Comparison of ENCODE assay signal across 12 cellular contexts in the genomic region with DNA sequence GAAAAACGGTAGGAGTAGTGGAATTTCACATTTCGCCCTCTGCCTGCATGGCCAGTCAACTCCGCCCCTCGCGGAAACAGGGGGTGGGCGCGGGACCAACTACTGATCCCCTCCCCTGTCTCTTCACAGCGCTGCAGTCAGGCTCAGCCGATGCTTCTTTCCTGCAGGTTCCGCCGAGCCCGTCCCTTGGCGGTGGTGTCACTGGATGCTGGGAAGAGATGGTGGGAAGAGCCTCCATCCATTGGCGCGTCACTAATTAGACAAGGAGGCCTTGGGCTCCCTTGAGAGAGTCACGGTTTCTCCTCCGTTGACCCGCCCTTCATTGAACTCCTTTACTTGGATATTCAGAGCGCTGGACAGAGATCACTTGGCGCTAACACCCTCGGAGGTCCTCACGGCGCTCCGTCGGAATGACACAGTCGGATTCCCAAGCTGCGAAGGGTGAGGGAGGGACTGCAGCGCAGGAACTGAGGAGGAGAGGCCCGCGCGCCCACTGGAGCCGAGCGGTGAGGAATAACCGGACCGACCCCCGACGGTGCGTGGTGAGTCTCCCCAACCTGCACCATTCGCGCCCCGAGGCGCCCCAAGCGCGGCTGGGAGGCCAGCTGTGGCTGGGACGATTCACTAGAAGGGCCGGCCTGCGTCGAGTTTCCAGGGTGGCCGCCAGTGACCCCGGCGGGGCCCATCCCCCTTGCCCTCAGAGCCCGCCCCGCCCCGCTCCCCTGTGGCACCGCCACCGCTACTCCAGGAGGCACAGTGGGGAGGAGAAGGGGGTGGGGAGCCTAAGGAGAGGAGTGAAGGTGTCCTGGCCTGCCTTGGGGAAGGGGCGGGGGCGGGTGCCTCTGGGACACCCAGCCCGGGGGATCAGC.
DNase-seq lines count a peak whose midpoint lies in the region; TF ChIP-seq lines count a peak whose summit lies in the region.
"Had no signal": no experiment of that assay in that cellular context is flagged by ENCODE, and none has a peak within 500 bp of the region (broad histone marks: within the 10 kb centered on the region; RNA-seq: fewer than 3 reads in every experiment).

No MANE protein-coding gene starts in this region.

- no peak overlapping the region for H3K27ac ChIP-seq in subcutaneous abdominal adipose tissue (ENCODE audit: low read depth, low read length)
- H3K27ac ChIP-seq: brain microvascular endothelial cell had no signal

- peaks cover 79% of the 10 kb centered on the region for H3K4me1 Mint-ChIP-seq in activated naive CD4-positive, alpha-beta T cell treated with anti-CD3 and anti-CD28 coated beads, Interleukin-2, amount 10 ng/mL, durations not matched to agents 7 days and 5 days

- H3K4me1 ChIP-seq in subcutaneous abdominal adipose tissue (ENCODE audit: control insufficient read depth in 5 of 5, insufficient read depth in 5 of 5, low read length in 5 of 5): peaks cover 0 to 22% (median 17%) of the 10 kb centered on the region in 5 donors
- H3K4me1 ChIP-seq: Caco-2 had no signal

- peaks cover 11% of the 10 kb centered on the region for H3K27me3 Mint-ChIP-seq in activated naive CD4-positive, alpha-beta T cell treated with anti-CD3 and anti-CD28 coated beads, Interleukin-2, amount 10 ng/mL, durations not matched to agents 7 days and 5 days

- H3K9me3 ChIP-seq in subcutaneous abdominal adipose tissue (ENCODE audit: control insufficient read depth in 5 of 5, low read length in 5 of 5): peaks cover 0 to 3% (median 0%) of the 10 kb centered on the region in 5 donors
- H3K9me3 ChIP-seq: Caco-2 had no signal

- CTCF ChIA-PET in activated naive CD4-positive, alpha-beta T cell treated with anti-CD3 and anti-CD28 coated beads, Interleukin-2, amount 10 ng/mL, durations not matched to agents 7 days and 5 days (lab: Charles Lee): interaction anchor here (1.4 to 19.3 kb wide), 9 partner anchors 10 to 116 kb away, joined by 4 to 376 read pairs (median 12); a partner anchor contains a TSS
- CTCF ChIA-PET in GM10248 (lab: Yijun Ruan, JAX): interaction anchor here (1.1 to 21.8 kb wide), 15 partner anchors 7 to 163 kb away, joined by 3 to 343 read pairs (median 10); a partner anchor contains a TSS

- H3K9ac ChIP-seq in subcutaneous abdominal adipose tissue (ENCODE audit: low read length in 5 of 5): peak overlapping the region in 1 of 5 donors; percentile 55

- H3K27ac Mint-ChIP-seq in activated naive CD4-positive, alpha-beta T cell treated with anti-CD3 and anti-CD28 coated beads, Interleukin-2, amount 10 ng/mL, durations not matched to agents 7 days and 5 days: peak overlapping the region; percentile 69

- H3K9me3 Mint-ChIP-seq in activated naive CD4-positive, alpha-beta T cell treated with anti-CD3 and anti-CD28 coated beads, Interleukin-2, amount 10 ng/mL, durations not matched to agents 7 days and 5 days: no peaks in the 10 kb centered on the region

- DNase-seq in activated naive CD4-positive, alpha-beta T cell treated with anti-CD3 and anti-CD28 coated beads, Interleukin-2, amount 10 ng/mL, durations not matched to agents 7 days and 5 days: peak; percentile 38
- DNase-seq in activated naive CD4-positive, alpha-beta T cell treated with Interleukin-2 at 50 U/mL for 16 hours: no peak
- DNase-seq in activated naive CD4-positive, alpha-beta T cell treated with anti-CD3 and anti-CD28 coated beads, Interleukin-2, amount 50 U/mL, for 16 hours: peak; percentile 41
- DNase-seq in iPS-NIHi11 (ENCODE audit: low spot score) (peak; percentile 35), superior temporal gyrus (ENCODE audit: extremely low spot score) (no peak), NCI-H524 (lab: John Stamatoyannopoulos, UW) (no peak), GM10248 (ENCODE audit: extremely low spot score) (no peak)
- DNase-seq: brain microvascular endothelial cell, Caco-2, NCI-H524 treated with DMSO at 0.1 percent for 48 hours had no signal

- H3K4me3 ChIP-seq in subcutaneous abdominal adipose tissue (ENCODE audit: low read depth in 1 of 5, low read length in 5 of 5): peak overlapping the region in 4 of 5 donors; percentile 25 to 53 (median 42)
- H3K4me3 ChIP-seq: K562 had no signal

- no peaks in the 10 kb centered on the region for H3K36me3 ChIP-seq in subcutaneous abdominal adipose tissue (ENCODE audit: control insufficient read depth in 5 of 5, insufficient read depth in 5 of 5, low read length in 5 of 5)
- H3K36me3 ChIP-seq: brain microvascular endothelial cell had no signal

- POLR2A ChIA-PET in GM10248 (lab: Yijun Ruan, JAX): interaction anchor here (1.4 kb wide), 1 partner anchor 33 kb away, joined by 7 read pairs; no protein-coding TSS in a partner anchor

- peaks cover 68% of the 10 kb centered on the region for H3K36me3 Mint-ChIP-seq in activated naive CD4-positive, alpha-beta T cell treated with anti-CD3 and anti-CD28 coated beads, Interleukin-2, amount 10 ng/mL, durations not matched to agents 7 days and 5 days

- peaks cover 16 to 32% (median 21%) of the 10 kb centered on the region in 5 donors for H3K27me3 ChIP-seq in subcutaneous abdominal adipose tissue (ENCODE audit: control insufficient read depth in 5 of 5, insufficient read depth in 4 of 5, low read length in 5 of 5)

- TF ChIP-seq CTCF in GM10248 (IDR thresholded peaks at IDR 0.05; ENCODE audit: control extremely low read depth, extremely low read depth, low read depth, missing control alignments): no peak

- H3K4me3 Mint-ChIP-seq in activated naive CD4-positive, alpha-beta T cell treated with anti-CD3 and anti-CD28 coated beads, Interleukin-2, amount 10 ng/mL, durations not matched to agents 7 days and 5 days: peak overlapping the region; percentile 68

Comparison
In these comparisons a context has a peak if more than half of its experiments do, and no peak if none do; other contexts are left out.
1. DNase-seq: peak in activated naive CD4-positive, alpha-beta T cell treated with anti-CD3 and anti-CD28 coated beads, Interleukin-2, amount 10 ng/mL, durations not matched to agents 7 days and 5 days (single experiment), activated naive CD4-positive, alpha-beta T cell treated with anti-CD3 and anti-CD28 coated beads, Interleukin-2, amount 50 U/mL, for 16 hours (single experiment) and iPS-NIHi11 (single experiment); none in activated naive CD4-positive, alpha-beta T cell treated with Interleukin-2 at 50 U/mL for 16 hours (single experiment), superior temporal gyrus (single experiment), NCI-H524 (0 of 2) and GM10248 (single experiment).